8 cellular contexts compared by ENCODE assay signal in genomic region chr11:36746886-36747710, GRCh38.
A peak's percentile ranks its signal among the peaks of the same experiment; 100 is the strongest.
DNase-seq lines count a peak whose midpoint lies in the region; ATAC-seq and TF ChIP-seq lines count a peak whose summit lies in the region.

No MANE protein-coding gene starts in this region.

- H3K36me3 ChIP-seq in DND-41 (ENCODE audit: insufficient read depth, low read length) (no peaks in the 10 kb centered on the region), OCI-LY7 (ENCODE audit: insufficient read depth, low read length) (no peaks in the 10 kb centered on the region), esophagus muscularis mucosa (no peaks in the 10 kb centered on the region)

- peak overlapping the region; percentile 17 for H3K9ac ChIP-seq in DND-41 (ENCODE audit: low read depth, low read length)

- no peaks in the 10 kb centered on the region for H3K9me2 ChIP-seq in OCI-LY7 (ENCODE audit: insufficient read depth, low read length)

- H3K36me3 Mint-ChIP-seq in natural killer cell treated with Interleukin-12 subunit alpha and Interleukin-12 subunit beta and Interleukin-15 and Interleukin-18, amount 100 ng/mL, for 72 hours, result no peaks in the 10 kb centered on the region

- H3K9me3 Mint-ChIP-seq in natural killer cell treated with Interleukin-12 subunit alpha and Interleukin-12 subunit beta and Interleukin-15 and Interleukin-18, amount 100 ng/mL, for 72 hours, result no peaks in the 10 kb centered on the region

- ATAC-seq in DND-41 (ENCODE audit: insufficient read depth, low read depth) (peak; percentile 90), GM21786 (IDR thresholded peaks at IDR 0.05; ENCODE audit: unreplicated experiment) (peak; percentile 95)
- peak; percentile 97 to 99 for ATAC-seq in natural killer cell treated with Interleukin-12 subunit alpha and Interleukin-12 subunit beta and Interleukin-15 and Interleukin-18, amount 100 ng/mL, for 72 hours

- WGBS in esophagus muscularis mucosa, result 55% methylated on average over 7 of the region's 7 CpGs

- no TSS peak for BruUV-seq in OCI-LY7 (replicated peaks; lab: Mats Ljungman, UMichigan)

- no peaks in the 10 kb centered on the region for H3K9me3 ChIP-seq in DND-41 (ENCODE audit: insufficient read depth, low read length, severe bottlenecking)
- H3K9me3 ChIP-seq in OCI-LY7 (ENCODE audit: low read length), result no peaks in the 10 kb centered on the region
- no peaks in the 10 kb centered on the region for H3K9me3 ChIP-seq in esophagus muscularis mucosa

- peak; percentile 100 for TF ChIP-seq CTCF in DND-41 (IDR thresholded peaks at IDR 0.05; ENCODE audit: borderline replicate concordance, extremely low read depth, low read length, poor library complexity, severe bottlenecking)
- TF ChIP-seq CTCF in OCI-LY7 (conservative IDR thresholded peaks at IDR 0.05; ENCODE audit: low read length), result peak; percentile 100
- peak; percentile 87 to 97 (median 96) for TF ChIP-seq CTCF in esophagus muscularis mucosa (IDR thresholded peaks at IDR 0.05)

- peaks cover 20 to 37% of the 10 kb centered on the region in 2 donors for H3K27me3 Mint-ChIP-seq in natural killer cell treated with Interleukin-12 subunit alpha and Interleukin-12 subunit beta and Interleukin-15 and Interleukin-18, amount 100 ng/mL, for 72 hours

- H3K79me2 ChIP-seq in DND-41 (ENCODE audit: insufficient read depth, low read length) (no peaks in the 10 kb centered on the region), OCI-LY7 (ENCODE audit: insufficient read depth, low read depth, low read length) (no peaks in the 10 kb centered on the region)

- TF ChIP-seq POLR2A in esophagus muscularis mucosa (IDR thresholded peaks at IDR 0.05; ENCODE audit: low read depth), result no peak

- H3K4me2 ChIP-seq in DND-41 (ENCODE audit: insufficient read depth, low read length) (peak overlapping the region; percentile 47; the same call in 1 of the 2 replicates), OCI-LY7 (ENCODE audit: low read length) (no peak overlapping the region)

- H3K27ac ChIP-seq in DND-41 (ENCODE audit: low read length) (peak overlapping the region; percentile 76), OCI-LY7 (ENCODE audit: low read depth, low read length, poor library complexity, severe bottlenecking) (no peak overlapping the region), esophagus muscularis mucosa (replicated peaks in 1 of 4) (no peak overlapping the region)

- H3K4me1 Mint-ChIP-seq in natural killer cell treated with Interleukin-12 subunit alpha and Interleukin-12 subunit beta and Interleukin-15 and Interleukin-18, amount 100 ng/mL, for 72 hours (ENCODE audit: low read depth in 2 of 2), result peaks cover 8 to 14% of the 10 kb centered on the region in 2 donors

- H4K20me1 ChIP-seq in DND-41 (ENCODE audit: insufficient read depth, low read length), result no peaks in the 10 kb centered on the region
- no peaks in the 10 kb centered on the region for H4K20me1 ChIP-seq in OCI-LY7 (ENCODE audit: insufficient read depth, low read length)

- H3K4me3 Mint-ChIP-seq in natural killer cell treated with Interleukin-12 subunit alpha and Interleukin-12 subunit beta and Interleukin-15 and Interleukin-18, amount 100 ng/mL, for 72 hours, result no peak overlapping the region

- POLR2A ChIA-PET in OCI-LY7 (lab: Charles Lee), result interaction anchor here (0.6 kb wide), 2 partner anchors 57 to 1194 kb away, joined by 3 read pairs; no protein-coding TSS in a partner anchor

- H3K27ac Mint-ChIP-seq in natural killer cell treated with Interleukin-12 subunit alpha and Interleukin-12 subunit beta and Interleukin-15 and Interleukin-18, amount 100 ng/mL, for 72 hours, result no peak overlapping the region

- CTCF ChIA-PET in OCI-LY7 (lab: Charles Lee; ENCODE audit: unreplicated experiment), result interaction anchor here (0.6 to 1.4 kb wide), 5 partner anchors 9 to 183 kb away, joined by 3 to 9 read pairs (median 5); no protein-coding TSS in a partner anchor

- TF ChIP-seq EP300 in esophagus muscularis mucosa (IDR thresholded peaks at IDR 0.05), result no peak

- H3K27me3 ChIP-seq in DND-41 (ENCODE audit: insufficient read depth, low read length, poor library complexity) (no peaks in the 10 kb centered on the region), esophagus muscularis mucosa (no peaks in the 10 kb centered on the region)

- peak; percentile 95 for DNase-seq in DND-41
- DNase-seq in KG1 (lab: John Stamatoyannopoulos, UW), result peak; percentile 92
- DNase-seq in OCI-LY7 (ENCODE audit: low spot score), result peak; percentile 85
- peak; percentile 85 for DNase-seq in activated CD8-positive, alpha-beta memory T cell treated with anti-CD3 and anti-CD28 coated beads, Interleukin-2, amount 50 U/mL, for 48 hours
- DNase-seq in esophagus muscularis mucosa (ENCODE audit: extremely low spot score), result peak; percentile 95
- DNase-seq in natural killer cell treated with Interleukin-12 subunit alpha and Interleukin-12 subunit beta and Interleukin-15 and Interleukin-18, amount 100 ng/mL, for 72 hours (ENCODE audit: low spot score), result peak; percentile 84
- DNase-seq in stimulated activated naive CD4-positive, alpha-beta T cell treated with Interleukin-2 at 50 U/mL for 16 hours (lab: John Stamatoyannopoulos, UW), result peak; percentile 77

- intact Hi-C loops in OCI-LY7 (cut with micrococcal nuclease; ENCODE audit: unreplicated experiment) (loop anchor here (1.0 to 5.0 kb wide), 3 partner anchors 44 to 455 kb away; no protein-coding TSS in a partner anchor), esophagus muscularis mucosa (cut with DNase I) (loop anchor here (2.0 to 10.0 kb wide), 2 partner anchors 44 to 182 kb away; partner anchors contain the start of gene RAG1)

- H3K4me3 ChIP-seq in DND-41 (ENCODE audit: low read depth in 1 of 2, low read length in 2 of 2) (no peak overlapping the region), OCI-LY7 (ENCODE audit: low read depth, low read length, poor library complexity, severe bottlenecking) (no peak overlapping the region), esophagus muscularis mucosa (no peak overlapping the region)

- peaks cover 37% of the 10 kb centered on the region for H3K4me1 ChIP-seq in DND-41 (ENCODE audit: insufficient read depth, low read length)
- no peaks in the 10 kb centered on the region for H3K4me1 ChIP-seq in OCI-LY7 (ENCODE audit: insufficient read depth, low read length, poor library complexity, severe bottlenecking)
- H3K4me1 ChIP-seq in esophagus muscularis mucosa, result peaks cover 0 to 18% (median 10%) of the 10 kb centered on the region in 4 donors

- H2AFZ ChIP-seq in DND-41 (ENCODE audit: low read depth, low read length) (peak overlapping the region; percentile 51; the same call in 1 of the 2 replicates), OCI-LY7 (ENCODE audit: low read length) (no peak overlapping the region)
